8 cellular contexts compared by ENCODE assay signal in the genomic region with DNA sequence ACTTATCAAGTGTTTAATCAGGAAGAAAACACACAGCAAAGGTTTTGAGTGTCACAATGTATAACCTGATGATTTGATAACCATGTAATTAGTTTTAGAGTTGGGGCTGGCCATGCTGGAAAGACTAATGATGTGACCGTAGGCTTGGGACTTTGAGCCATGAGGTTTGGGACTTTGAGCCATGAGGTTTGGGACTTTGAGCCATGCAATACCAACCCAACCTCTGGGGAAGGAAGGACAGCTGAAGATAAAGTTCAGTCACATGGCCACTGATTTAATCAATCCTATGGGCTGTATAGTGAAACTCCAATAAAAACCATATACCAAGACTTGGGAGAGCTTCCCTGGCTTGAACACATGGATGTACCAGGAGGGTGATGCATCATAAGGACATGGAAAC.
"Had no signal": no experiment of that assay in that cellular context is flagged by ENCODE, and none has a peak within 500 bp of the region (broad histone marks: within the 10 kb centered on the region; RNA-seq: fewer than 3 reads in every experiment).

No MANE protein-coding gene starts in this region.

- H3K4me3 ChIP-seq: GM12878 had no signal

- FAIRE-seq: G401.6, GM12878, GM12891, GM12892, GM18507, GM19239 had no signal

- ATAC-seq: GM12878 had no signal

- DNase-seq: GDM1, GF-D8 had no signal
